Comparison of ENCODE assay signal across 8 cellular contexts in genomic region chr6:139973602-139974373, GRCh38.
DNase-seq lines count a peak whose midpoint lies in the region; ATAC-seq and TF ChIP-seq lines count a peak whose summit lies in the region.

No MANE protein-coding gene starts in this region.

- no peaks in the 10 kb centered on the region for H3K36me3 ChIP-seq in neural progenitor cell

- no peak overlapping the region for H3K4me3 Mint-ChIP-seq in neural progenitor cell
- no peak overlapping the region for H3K4me3 Mint-ChIP-seq in H9
- no peak overlapping the region for H3K4me3 Mint-ChIP-seq in CD4-positive, alpha-beta T cell

- H3K27me3 ChIP-seq in neural progenitor cell: no peaks in the 10 kb centered on the region
- H3K27me3 ChIP-seq in H9 (ENCODE audit: insufficient read depth, low read length): no peaks in the 10 kb centered on the region
- H3K27me3 ChIP-seq in CD4-positive, alpha-beta T cell (ENCODE audit: control insufficient read depth, insufficient read depth, low read length): no peaks in the 10 kb centered on the region

- no peak overlapping the region for H3K56ac ChIP-seq in H9 (ENCODE audit: insufficient read length, low read depth, low read length)

- H3K27ac Mint-ChIP-seq in neural progenitor cell (peak overlapping the region; percentile 75), H9 (no peak overlapping the region; a peak in 1 of 7 replicates)
- H3K27ac Mint-ChIP-seq in CD4-positive, alpha-beta T cell: no peak overlapping the region

- no peak overlapping the region for H2BK20ac ChIP-seq in H9 (ENCODE audit: low read depth, low read length, poor library complexity, severe bottlenecking)

- peaks cover 16% of the 10 kb centered on the region for H3K36me3 Mint-ChIP-seq in neural progenitor cell
- peaks cover 0 to 3% (median 0%) of the 10 kb centered on the region in 3 experiments; a peak in 1 of 7 replicates for H3K36me3 Mint-ChIP-seq in H9 (ENCODE audit: insufficient read depth in 1 of 3, low read depth in 3 of 3)
- no peaks in the 10 kb centered on the region for H3K36me3 Mint-ChIP-seq in CD4-positive, alpha-beta T cell (ENCODE audit: low read depth)

- no peak overlapping the region for H3K4ac ChIP-seq in H9 (ENCODE audit: low read depth, low read length)

- peaks cover 26% of the 10 kb centered on the region for H3K9me3 Mint-ChIP-seq in neural progenitor cell
- no peaks in the 10 kb centered on the region for H3K9me3 Mint-ChIP-seq in H9
- H3K9me3 Mint-ChIP-seq in CD4-positive, alpha-beta T cell: no peaks in the 10 kb centered on the region

- no peak overlapping the region for H2AFZ ChIP-seq in neural progenitor cell (replicated peaks)
- H2AFZ ChIP-seq in H9 (ENCODE audit: low read length): no peak overlapping the region

- TF ChIP-seq CTCF in fibroblast of pulmonary artery (IDR thresholded peaks at IDR 0.05; ENCODE audit: low read length, missing control alignments): no peak
- no peak for TF ChIP-seq CTCF in neural progenitor cell (IDR thresholded peaks at IDR 0.05)
- no peak for TF ChIP-seq CTCF in H9 (conservative IDR thresholded peaks at IDR 0.05)
- no peak for TF ChIP-seq CTCF in CD4-positive, alpha-beta T cell (IDR thresholded peaks at IDR 0.05)

- no peak overlapping the region for H2BK12ac ChIP-seq in H9 (ENCODE audit: insufficient read length, low read depth, low read length)

- WGBS in H9 (ENCODE audit: extremely low coverage, insufficient read length, low lambda C conversion rate): no CpG with 5 or more reads among the region's 4 CpGs

- H3K79me2 ChIP-seq in neural progenitor cell (ENCODE audit: low read depth) (no peaks in the 10 kb centered on the region), H9 (ENCODE audit: insufficient read depth, low read length) (peaks cover 2% of the 10 kb centered on the region; the same call in 1 of the 2 replicates)

- POLR2A ChIA-PET in CD4-positive, alpha-beta T cell (lab: Charles Lee): no interaction called here

- no peaks in the 10 kb centered on the region for H3F3A ChIP-seq in neural progenitor cell (ENCODE audit: low read depth)

- H3K9me3 ChIP-seq in neural progenitor cell (ENCODE audit: low read depth): no peaks in the 10 kb centered on the region
- no peaks in the 10 kb centered on the region for H3K9me3 ChIP-seq in H9 (ENCODE audit: control insufficient read depth, low read depth, low read length)
- no peaks in the 10 kb centered on the region for H3K9me3 ChIP-seq in CD4-positive, alpha-beta T cell (ENCODE audit: control insufficient read depth, low read length)

- no peak overlapping the region for H2BK120ac ChIP-seq in H9 (ENCODE audit: low read depth, low read length, poor library complexity, severe bottlenecking)

- no peak overlapping the region for H4K8ac ChIP-seq in H9 (replicated peaks; ENCODE audit: insufficient read length, low read depth, low read length)

- H3K4me1 ChIP-seq in neural progenitor cell (peaks cover under 1% of the 10 kb centered on the region), H9 (ENCODE audit: insufficient read depth, low read length) (no peaks in the 10 kb centered on the region)

- H2BK5ac ChIP-seq in H9 (ENCODE audit: insufficient read length, low read length): no peak overlapping the region

- H4K91ac ChIP-seq in H9 (ENCODE audit: insufficient read length, low read depth, low read length): no peak overlapping the region

- no peaks in the 10 kb centered on the region for H3K27me3 Mint-ChIP-seq in neural progenitor cell (ENCODE audit: insufficient read depth, low read depth)
- H3K27me3 Mint-ChIP-seq in H9 (ENCODE audit: low read depth): no peaks in the 10 kb centered on the region
- H3K27me3 Mint-ChIP-seq in CD4-positive, alpha-beta T cell: peaks cover 7% of the 10 kb centered on the region

- no peaks in the 10 kb centered on the region for H3K79me1 ChIP-seq in H9 (ENCODE audit: insufficient read depth, low read depth, low read length, poor library complexity, severe bottlenecking)

- H3K4me2 ChIP-seq in neural progenitor cell (no peak overlapping the region), H9 (ENCODE audit: insufficient read depth, insufficient read length, low read length) (no peak overlapping the region)

- peaks cover 20% of the 10 kb centered on the region for H3K4me1 Mint-ChIP-seq in neural progenitor cell
- peaks cover 3 to 10% of the 10 kb centered on the region in 2 experiments; a peak in 2 of 4 replicates for H3K4me1 Mint-ChIP-seq in H9
- H3K4me1 Mint-ChIP-seq in CD4-positive, alpha-beta T cell (ENCODE audit: low read depth): no peaks in the 10 kb centered on the region

- CTCF ChIA-PET in CD4-positive, alpha-beta T cell (lab: Charles Lee): no interaction called here

- H3K9ac ChIP-seq in neural progenitor cell (no peak overlapping the region), H9 (ENCODE audit: extremely low read depth, insufficient read length, low read length) (no peak overlapping the region)

- ATAC-seq in HG03139 (IDR thresholded peaks at IDR 0.05; ENCODE audit: unreplicated experiment): no peak
- no peak for ATAC-seq in CD4-positive, alpha-beta T cell (ENCODE audit: poor library complexity)

- no peak overlapping the region for H3K4me3 ChIP-seq in fibroblast of pulmonary artery (replicated peaks; ENCODE audit: low read depth, low read length)
- no peak overlapping the region for H3K4me3 ChIP-seq in neural progenitor cell

- DNase-seq in DMS 273 treated with DMSO at 0.1 percent for 48 hours (lab: John Stamatoyannopoulos, UW) (peak; percentile 18), RPMI7951 (ENCODE audit: low read depth) (peak; percentile 77), fibroblast of pulmonary artery (ENCODE audit: low read depth) (peak; percentile 97), neural progenitor cell (ENCODE audit: low spot score) (no peak), hypothalamus (lab: John Stamatoyannopoulos, UW) (no peak), H9 (no peak)
- no peak for DNase-seq in CD4-positive, alpha-beta T cell

- H3K14ac ChIP-seq in H9 (ENCODE audit: insufficient read depth, low read length): no peak overlapping the region

- no peaks in the 10 kb centered on the region for H3K23me2 ChIP-seq in H9 (ENCODE audit: insufficient read length, low read depth, low read length, poor library complexity, severe bottlenecking)

- H3K18ac ChIP-seq in H9 (ENCODE audit: insufficient read length, low read depth, low read length): no peak overlapping the region

- H4K20me1 ChIP-seq in neural progenitor cell (ENCODE audit: low read depth) (no peaks in the 10 kb centered on the region), H9 (ENCODE audit: control insufficient read depth, insufficient read depth, insufficient read length) (no peaks in the 10 kb centered on the region)

- H3K23ac ChIP-seq in H9 (ENCODE audit: insufficient read length, low read depth, low read length): no peak overlapping the region

- no peak overlapping the region for H2BK15ac ChIP-seq in H9 (ENCODE audit: low read depth, low read length)

- no peak overlapping the region for H3T11ph ChIP-seq in H9 (ENCODE audit: low read length)

- no peak overlapping the region for H2AK5ac ChIP-seq in H9 (ENCODE audit: insufficient read length, low read length)

- intact Hi-C loops in CD4-positive, alpha-beta T cell (cut with DNase I, micrococcal nuclease): no loop called here

- H3K27ac ChIP-seq in neural progenitor cell (no peak overlapping the region), H9 (ENCODE audit: insufficient read length, low read depth, low read length) (no peak overlapping the region)
- H3K27ac ChIP-seq in CD4-positive, alpha-beta T cell (ENCODE audit: low read depth, low read length): no peak overlapping the region

- no peak overlapping the region for H4K5ac ChIP-seq in H9 (ENCODE audit: insufficient read length, low read depth, low read length)

Comparison
In these comparisons a context has a peak if more than half of its experiments do, and no peak if none do; other contexts are left out.
1. DNase-seq: peak in DMS 273 treated with DMSO at 0.1 percent for 48 hours (single experiment), RPMI7951 (single experiment) and fibroblast of pulmonary artery (single experiment); none in neural progenitor cell (single experiment), hypothalamus (0 of 51), H9 (single experiment) and CD4-positive, alpha-beta T cell (0 of 10).